ENCODE assay signal across 17 cellular contexts in the genomic region with DNA sequence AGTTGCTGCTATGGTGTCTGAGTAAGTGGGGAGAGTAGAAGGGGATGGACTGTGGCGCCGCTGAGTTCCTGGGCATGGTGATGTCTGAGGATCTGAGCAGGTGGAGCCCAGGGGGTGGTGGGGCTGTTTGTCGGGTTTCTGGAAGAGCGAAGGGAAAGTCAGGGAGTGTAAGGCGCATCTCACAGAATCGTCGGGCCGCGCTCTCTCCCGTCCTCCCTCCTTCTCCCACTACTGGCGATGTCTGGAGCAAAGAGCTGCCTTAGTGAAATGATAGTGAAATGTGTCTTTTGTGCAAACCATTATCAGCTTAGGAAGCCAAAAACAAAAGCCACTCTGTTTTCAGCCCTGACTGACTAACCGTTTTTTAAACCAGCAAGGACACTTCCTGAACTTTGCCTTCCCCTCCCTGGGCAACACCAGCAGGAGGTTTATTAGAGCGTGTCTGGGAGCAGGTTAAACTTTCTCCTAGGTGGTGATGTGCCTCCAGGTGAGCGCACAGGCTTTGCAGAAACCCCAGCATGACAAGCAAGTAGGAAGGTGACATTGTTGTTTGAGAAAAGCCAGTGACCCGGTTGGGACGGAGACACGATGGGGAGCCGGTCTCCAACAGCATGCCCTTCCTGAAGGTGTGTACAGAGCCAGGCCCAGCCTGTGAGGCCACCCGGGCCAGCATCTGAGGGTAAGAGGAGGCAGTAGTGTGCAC. TPM values are rescaled to one million over a fixed set of nuclear protein-coding genes. Genes with fewer than 3 reads are reported as not detected.
DNase-seq lines count a peak whose midpoint lies in the region; ATAC-seq and TF ChIP-seq lines count a peak whose summit lies in the region.
"Had no signal": no experiment of that assay in that cellular context is flagged by ENCODE, and none has a peak within 500 bp of the region (broad histone marks: within the 10 kb centered on the region; RNA-seq: fewer than 3 reads in every experiment).

No MANE protein-coding gene starts in this region.

- H3K9me2 ChIP-seq in SK-N-SH: no peaks in the 10 kb centered on the region

- H3K4me1 ChIP-seq in SK-N-SH (ENCODE audit: control insufficient read depth in 1 of 2, insufficient read depth in 2 of 2, low read depth in 1 of 2, low read length in 1 of 2): peaks cover 3 to 7% of the 10 kb centered on the region in 2 experiments; a peak in 1 of 4 replicates

- H3K27ac Mint-ChIP-seq in type B pancreatic cell: peak overlapping the region; percentile 67
- H3K27ac Mint-ChIP-seq: activated CD4-positive, alpha-beta T cell treated with anti-CD3 and anti-CD28 coated beads, Interleukin-2, amount 10 ng/mL, durations not matched to agents 7 days and 5 days; activated naive CD4-positive, alpha-beta T cell treated with anti-CD3 and anti-CD28 coated beads for 36 hours had no signal

- no peak overlapping the region for H2AFZ ChIP-seq in SK-N-SH (ENCODE audit: low read depth)

- peaks cover 0 to 8% of the 10 kb centered on the region in 2 experiments for H3K36me3 ChIP-seq in SK-N-SH (replicated peaks in 1 of 2; ENCODE audit: control insufficient read depth in 1 of 2, insufficient read depth in 2 of 2, low read length in 1 of 2)

- DNase-seq in RWPE1 (ENCODE audit: low spot score) (no peak), foreskin melanocyte (peak; percentile 82), mucosa of gallbladder (ENCODE audit: low spot score) (peak; percentile 19), type B pancreatic cell (ENCODE audit: extremely low spot score, unreplicated experiment) (no peak), SK-N-SH (no peak), SHP77 treated with DMSO at 0.1 percent for 48 hours (lab: John Stamatoyannopoulos, UW) (no peak)
- DNase-seq: activated CD4-positive, alpha-beta T cell treated with anti-CD3 and anti-CD28 coated beads, Interleukin-2, amount 10 ng/mL, durations not matched to agents 7 days and 5 days; activated naive CD4-positive, alpha-beta T cell treated with anti-CD3 and anti-CD28 coated beads for 36 hours; activated T-cell treated with anti-CD3 and anti-CD28 coated beads for 4 hours; NCI-H146; NCI-H446; stimulated activated CD4-positive, alpha-beta T cell treated with anti-CD3 and anti-CD28 coated beads, Interleukin-1b, Interleukin-23, amount 100 ng/mL, for 48 hours had no signal

- WGBS in SK-N-SH (ENCODE audit: low lambda C conversion rate): 92% methylated on average over 19 of the region's 19 CpGs

- H3F3A ChIP-seq in SK-N-SH (replicated peaks; ENCODE audit: insufficient read depth): peaks cover 2% of the 10 kb centered on the region

- H3K27me3 Mint-ChIP-seq in type B pancreatic cell: no peaks in the 10 kb centered on the region
- H3K27me3 Mint-ChIP-seq: activated CD4-positive, alpha-beta T cell treated with anti-CD3 and anti-CD28 coated beads, Interleukin-2, amount 10 ng/mL, durations not matched to agents 7 days and 5 days had no signal

- H4K20me1 ChIP-seq in SK-N-SH (ENCODE audit: insufficient read depth): 0 out of 2 replicates have a peak, but pooled peaks cover under 1% of the 10 kb centered on the region

- H3K27ac ChIP-seq in RWPE1 (peak overlapping the region; percentile 87; the same call in 1 of the 2 replicates), SK-N-SH (ENCODE audit: low read depth in 2 of 2, low read length in 1 of 2) (no peak overlapping the region)
- H3K27ac ChIP-seq: BLaER1 treated with 17β-estradiol and CSF1 and Interleukin-3, amounts not matched to agents 10 nM and 100 nM; right atrium auricular region; SK-N-MC; thoracic aorta had no signal

- POLR2A ChIA-PET in RWPE1 (lab: Yijun Ruan, JAX; ENCODE audit: low non-redundant PET): no interaction called here
- POLR2A ChIA-PET in SK-N-SH (lab: Yijun Ruan, JAX): no interaction called here

- no peak for ATAC-seq in GM18909 (IDR thresholded peaks at IDR 0.05; ENCODE audit: poor library complexity, unreplicated experiment)

- no peaks in the 10 kb centered on the region for H3K9me3 Mint-ChIP-seq in type B pancreatic cell
- H3K9me3 Mint-ChIP-seq: activated CD4-positive, alpha-beta T cell treated with anti-CD3 and anti-CD28 coated beads, Interleukin-2, amount 10 ng/mL, durations not matched to agents 7 days and 5 days; activated naive CD4-positive, alpha-beta T cell treated with anti-CD3 and anti-CD28 coated beads for 36 hours had no signal

- H3K4me3 ChIP-seq in SK-N-SH (ENCODE audit: low read depth in 2 of 2, low read length in 1 of 2): no peak overlapping the region
- H3K4me3 ChIP-seq: BLaER1 treated with 17β-estradiol and CSF1 and Interleukin-3, amounts not matched to agents 10 nM and 100 nM; right atrium auricular region; SK-N-MC; thoracic aorta had no signal

- TF ChIP-seq CTCF in RWPE1 (conservative IDR thresholded peaks at IDR 0.05; ENCODE audit: low read depth): no peak
- TF ChIP-seq CTCF in type B pancreatic cell (conservative IDR thresholded peaks at IDR 0.05): no peak
- no peak for TF ChIP-seq CTCF in SK-N-SH (IDR thresholded peaks at IDR 0.05)

- no peak for TF ChIP-seq EP300 in SK-N-SH (IDR thresholded peaks at IDR 0.05; ENCODE audit: borderline replicate concordance in 1 of 2, low read depth in 1 of 2, low read length in 1 of 2)

- H3K4me1 Mint-ChIP-seq in type B pancreatic cell (ENCODE audit: unreplicated experiment): peaks cover 17% of the 10 kb centered on the region
- H3K4me1 Mint-ChIP-seq: activated CD4-positive, alpha-beta T cell treated with anti-CD3 and anti-CD28 coated beads, Interleukin-2, amount 10 ng/mL, durations not matched to agents 7 days and 5 days had no signal

- no peaks in the 10 kb centered on the region for H3K27me3 ChIP-seq in SK-N-SH (ENCODE audit: insufficient read depth)
- H3K27me3 ChIP-seq: BLaER1 treated with 17β-estradiol and CSF1 and Interleukin-3, amounts not matched to agents 10 nM and 100 nM; right atrium auricular region had no signal

- peaks cover 10% of the 10 kb centered on the region for H3K79me2 ChIP-seq in SK-N-SH (ENCODE audit: insufficient read depth)

- H3K4me2 ChIP-seq in SK-N-SH: no peak overlapping the region
- H3K4me2 ChIP-seq: BLaER1 treated with 17β-estradiol and CSF1 and Interleukin-3, amounts not matched to agents 10 nM and 100 nM had no signal

- H3K4me3 Mint-ChIP-seq in type B pancreatic cell: peak overlapping the region; percentile 27
- H3K4me3 Mint-ChIP-seq: activated CD4-positive, alpha-beta T cell treated with anti-CD3 and anti-CD28 coated beads, Interleukin-2, amount 10 ng/mL, durations not matched to agents 7 days and 5 days; activated naive CD4-positive, alpha-beta T cell treated with anti-CD3 and anti-CD28 coated beads for 36 hours had no signal

- peaks cover 8% of the 10 kb centered on the region for H3K36me3 Mint-ChIP-seq in type B pancreatic cell

- CTCF ChIA-PET in RWPE1 (lab: Yijun Ruan, JAX): no interaction called here
- CTCF ChIA-PET in SK-N-SH (lab: Yijun Ruan, JAX): no interaction called here

- no peak for TF ChIP-seq RAD21 in SK-N-SH (IDR thresholded peaks at IDR 0.05; ENCODE audit: low read length)

- no peaks in the 10 kb centered on the region for H3K9me3 ChIP-seq in SK-N-SH
- H3K9me3 ChIP-seq: BLaER1 treated with 17β-estradiol and CSF1 and Interleukin-3, amounts not matched to agents 10 nM and 100 nM; right atrium auricular region; thoracic aorta had no signal

- no peak overlapping the region for H3K9ac ChIP-seq in SK-N-SH

TF ChIP-seq in SK-N-SH, 30 proteins besides CTCF, POLR2A, EP300 and RAD21 (continues in another document):
- no peak for TF ChIP-seq EZH2phosphoT487 (IDR thresholded peaks at IDR 0.05; ENCODE audit: borderline replicate concordance, low read depth)
- no peak for TF ChIP-seq NFIC (IDR thresholded peaks at IDR 0.05; ENCODE audit: borderline replicate concordance)
- no peak for TF ChIP-seq GATA2 (CRISPR knock-in tag; IDR thresholded peaks at IDR 0.05)
- no peak for TF ChIP-seq IRF3 (IDR thresholded peaks at IDR 0.05; ENCODE audit: low read depth, low read length)
- TF ChIP-seq, protein P1, sequence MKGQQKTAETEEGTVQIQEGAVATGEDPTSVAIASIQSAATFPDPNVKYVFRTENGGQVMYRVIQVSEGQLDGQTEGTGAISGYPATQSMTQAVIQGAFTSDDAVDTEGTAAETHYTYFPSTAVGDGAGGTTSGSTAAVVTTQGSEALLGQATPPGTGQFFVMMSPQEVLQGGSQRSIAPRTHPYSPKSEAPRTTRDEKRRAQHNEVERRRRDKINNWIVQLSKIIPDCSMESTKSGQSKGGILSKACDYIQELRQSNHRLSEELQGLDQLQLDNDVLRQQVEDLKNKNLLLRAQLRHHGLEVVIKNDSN (IDR thresholded peaks at IDR 0.05; ENCODE audit: borderline replicate concordance, low read depth): no peak
- TF ChIP-seq, protein P2, sequence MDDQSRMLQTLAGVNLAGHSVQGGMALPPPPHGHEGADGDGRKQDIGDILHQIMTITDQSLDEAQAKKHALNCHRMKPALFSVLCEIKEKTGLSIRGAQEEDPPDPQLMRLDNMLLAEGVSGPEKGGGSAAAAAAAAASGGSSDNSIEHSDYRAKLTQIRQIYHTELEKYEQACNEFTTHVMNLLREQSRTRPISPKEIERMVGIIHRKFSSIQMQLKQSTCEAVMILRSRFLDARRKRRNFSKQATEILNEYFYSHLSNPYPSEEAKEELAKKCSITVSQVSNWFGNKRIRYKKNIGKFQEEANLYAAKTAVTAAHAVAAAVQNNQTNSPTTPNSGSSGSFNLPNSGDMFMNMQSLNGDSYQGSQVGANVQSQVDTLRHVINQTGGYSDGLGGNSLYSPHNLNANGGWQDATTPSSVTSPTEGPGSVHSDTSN (IDR thresholded peaks at IDR 0.05): no peak
- no peak for TF ChIP-seq RXRA (IDR thresholded peaks at IDR 0.05; ENCODE audit: borderline replicate concordance, low read depth)
- TF ChIP-seq GABPA (IDR thresholded peaks at IDR 0.05; ENCODE audit: low read depth): no peak
- TF ChIP-seq RFX5 (IDR thresholded peaks at IDR 0.05; ENCODE audit: low read length): no peak

RNA-seq across cellular contexts. Expression of gene RAB11FIP3, which starts 49.1 kb away (rescaled TPM):
- 58.5 TPM for total RNA-seq in mucosa of gallbladder
- 43.4 and 52.1 TPM in 2 replicates for total RNA-seq in type B pancreatic cell (ENCODE audit: low replicate concordance)
- polyA plus RNA-seq in SK-N-SH (2012; rRNA removed): 20.5 and 24.8 TPM in 2 replicates
- polyA plus RNA-seq in SK-N-SH (2012; cell fraction: cytosol; rRNA removed): 14.0 and 21.2 TPM in 2 replicates
- 60.8 and 64.8 TPM in 2 replicates for polyA plus RNA-seq in SK-N-SH (2012; cell fraction: nucleus; rRNA removed)

RNA-seq across cellular contexts. Expression of gene CAPN15, which starts 52.9 kb away (rescaled TPM):
- total RNA-seq in mucosa of gallbladder (75.4 TPM), type B pancreatic cell (ENCODE audit: low replicate concordance) (50.1 and 52.3 TPM in 2 replicates)
- polyA plus RNA-seq in SK-N-SH (2012; rRNA removed): 19.5 and 22.9 TPM in 2 replicates
- 6.5 and 13.1 TPM in 2 replicates for polyA plus RNA-seq in SK-N-SH (2012; cell fraction: cytosol; rRNA removed)
- 68.3 and 93.4 TPM in 2 replicates for polyA plus RNA-seq in SK-N-SH (2012; cell fraction: nucleus; rRNA removed)

Comparison
In these comparisons a context has a peak if more than half of its experiments do, and no peak if none do; other contexts are left out.
1. DNase-seq: peak in foreskin melanocyte (single experiment) and mucosa of gallbladder (single experiment); none in RWPE1 (single experiment), type B pancreatic cell (single experiment), SK-N-SH (single experiment) and SHP77 treated with DMSO at 0.1 percent for 48 hours (single experiment).